1 cellular context compared by ENCODE assay signal in the genomic region with DNA sequence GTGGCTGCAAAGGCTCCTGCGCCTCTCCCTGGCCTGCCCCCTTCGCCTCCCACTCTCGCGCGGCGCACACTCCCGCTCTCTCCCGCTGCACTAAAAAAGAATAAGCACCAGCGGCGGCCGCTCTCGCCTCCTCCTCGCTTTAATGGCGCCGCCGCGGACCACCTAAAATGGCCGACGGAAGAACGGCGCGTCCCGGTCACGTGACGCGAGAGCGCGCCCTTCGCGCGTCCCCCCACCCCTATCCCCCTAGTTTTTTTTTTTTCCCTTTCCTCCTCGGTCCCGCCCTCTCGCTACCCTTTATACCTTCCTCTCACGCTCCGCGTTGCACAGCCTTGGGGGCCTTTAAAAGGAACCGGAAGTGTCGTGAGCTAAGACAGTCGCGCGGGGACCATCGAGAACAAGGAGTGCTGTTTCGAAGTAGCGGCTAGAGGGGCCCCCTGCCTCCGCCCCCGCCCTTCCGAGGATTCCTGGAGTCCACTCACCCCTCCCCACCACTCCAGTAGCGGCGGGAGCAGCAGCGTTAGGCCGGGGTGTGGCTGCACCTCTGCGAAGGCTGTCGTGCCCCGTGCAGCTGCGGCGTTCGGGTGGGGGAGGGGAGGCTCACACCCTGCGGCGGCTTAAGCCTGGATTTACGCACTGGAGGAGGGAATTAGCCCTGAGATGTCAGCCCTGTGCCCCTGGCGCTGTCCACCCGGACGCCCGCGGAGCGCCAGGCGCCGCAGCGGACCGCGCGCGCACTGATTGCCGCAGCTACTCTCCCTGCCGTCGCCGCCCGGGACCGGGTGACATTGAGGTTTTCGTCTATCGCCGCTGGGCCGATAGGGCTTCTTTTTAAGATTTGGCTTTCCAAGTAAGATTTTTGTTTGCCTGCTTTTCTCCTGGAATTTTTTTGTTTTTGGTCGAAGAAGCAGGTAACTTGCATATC.
TF ChIP-seq lines count a peak whose summit lies in the region.

A gene with protein sequence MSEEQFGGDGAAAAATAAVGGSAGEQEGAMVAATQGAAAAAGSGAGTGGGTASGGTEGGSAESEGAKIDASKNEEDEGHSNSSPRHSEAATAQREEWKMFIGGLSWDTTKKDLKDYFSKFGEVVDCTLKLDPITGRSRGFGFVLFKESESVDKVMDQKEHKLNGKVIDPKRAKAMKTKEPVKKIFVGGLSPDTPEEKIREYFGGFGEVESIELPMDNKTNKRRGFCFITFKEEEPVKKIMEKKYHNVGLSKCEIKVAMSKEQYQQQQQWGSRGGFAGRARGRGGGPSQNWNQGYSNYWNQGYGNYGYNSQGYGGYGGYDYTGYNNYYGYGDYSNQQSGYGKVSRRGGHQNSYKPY (minus strand): TSS at position 176 of the 925 bp plus-strand sequence. CDS start 313 bp downstream, outside the sequence.

TF ChIP-seq in HepG2, 621 proteins besides CTCF, POLR2A, EP300 and RAD21 (continued from another document and continues in another):
- peak; percentile 84 for TF ChIP-seq RBM39 (IDR thresholded peaks at IDR 0.05; ENCODE audit: low read depth, low read length, poor library complexity, severe bottlenecking)
- TF ChIP-seq ZNF772 (CRISPR knock-in tag; IDR thresholded peaks at IDR 0.05), result peak; percentile 96
- TF ChIP-seq, protein P1, sequence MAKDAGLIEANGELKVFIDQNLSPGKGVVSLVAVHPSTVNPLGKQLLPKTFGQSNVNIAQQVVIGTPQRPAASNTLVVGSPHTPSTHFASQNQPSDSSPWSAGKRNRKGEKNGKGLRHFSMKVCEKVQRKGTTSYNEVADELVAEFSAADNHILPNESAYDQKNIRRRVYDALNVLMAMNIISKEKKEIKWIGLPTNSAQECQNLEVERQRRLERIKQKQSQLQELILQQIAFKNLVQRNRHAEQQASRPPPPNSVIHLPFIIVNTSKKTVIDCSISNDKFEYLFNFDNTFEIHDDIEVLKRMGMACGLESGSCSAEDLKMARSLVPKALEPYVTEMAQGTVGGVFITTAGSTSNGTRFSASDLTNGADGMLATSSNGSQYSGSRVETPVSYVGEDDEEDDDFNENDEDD (CRISPR knock-in tag; IDR thresholded peaks at IDR 0.05; ENCODE audit: borderline replicate concordance), result peak; percentile 89; the same call in 1 of the 2 replicates
- TF ChIP-seq NR2F1 (CRISPR knock-in tag; IDR thresholded peaks at IDR 0.05), result no peak
- TF ChIP-seq JUND (CRISPR knock-in tag; IDR thresholded peaks at IDR 0.05), result peak; percentile 60
- 0 out of 2 replicates have a peak, but pooled peaks have one; percentile 45 for TF ChIP-seq GATA4 (IDR thresholded peaks at IDR 0.05; ENCODE audit: borderline replicate concordance, low read depth)
- TF ChIP-seq ZNF460 (CRISPR knock-in tag; IDR thresholded peaks at IDR 0.05; ENCODE audit: borderline replicate concordance), result no peak
- TF ChIP-seq NAIF1 (CRISPR knock-in tag; IDR thresholded peaks at IDR 0.05; ENCODE audit: borderline replicate concordance), result peak; percentile 96
- TF ChIP-seq, protein P2, sequence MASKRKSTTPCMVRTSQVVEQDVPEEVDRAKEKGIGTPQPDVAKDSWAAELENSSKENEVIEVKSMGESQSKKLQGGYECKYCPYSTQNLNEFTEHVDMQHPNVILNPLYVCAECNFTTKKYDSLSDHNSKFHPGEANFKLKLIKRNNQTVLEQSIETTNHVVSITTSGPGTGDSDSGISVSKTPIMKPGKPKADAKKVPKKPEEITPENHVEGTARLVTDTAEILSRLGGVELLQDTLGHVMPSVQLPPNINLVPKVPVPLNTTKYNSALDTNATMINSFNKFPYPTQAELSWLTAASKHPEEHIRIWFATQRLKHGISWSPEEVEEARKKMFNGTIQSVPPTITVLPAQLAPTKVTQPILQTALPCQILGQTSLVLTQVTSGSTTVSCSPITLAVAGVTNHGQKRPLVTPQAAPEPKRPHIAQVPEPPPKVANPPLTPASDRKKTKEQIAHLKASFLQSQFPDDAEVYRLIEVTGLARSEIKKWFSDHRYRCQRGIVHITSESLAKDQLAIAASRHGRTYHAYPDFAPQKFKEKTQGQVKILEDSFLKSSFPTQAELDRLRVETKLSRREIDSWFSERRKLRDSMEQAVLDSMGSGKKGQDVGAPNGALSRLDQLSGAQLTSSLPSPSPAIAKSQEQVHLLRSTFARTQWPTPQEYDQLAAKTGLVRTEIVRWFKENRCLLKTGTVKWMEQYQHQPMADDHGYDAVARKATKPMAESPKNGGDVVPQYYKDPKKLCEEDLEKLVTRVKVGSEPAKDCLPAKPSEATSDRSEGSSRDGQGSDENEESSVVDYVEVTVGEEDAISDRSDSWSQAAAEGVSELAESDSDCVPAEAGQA (IDR thresholded peaks at IDR 0.05; ENCODE audit: low read depth), result peak; percentile 87
- TF ChIP-seq, protein P2 (CRISPR knock-in tag; IDR thresholded peaks at IDR 0.05; ENCODE audit: borderline replicate concordance), result no peak; the same call in 1 of the 2 replicates
- TF ChIP-seq, protein P3, sequence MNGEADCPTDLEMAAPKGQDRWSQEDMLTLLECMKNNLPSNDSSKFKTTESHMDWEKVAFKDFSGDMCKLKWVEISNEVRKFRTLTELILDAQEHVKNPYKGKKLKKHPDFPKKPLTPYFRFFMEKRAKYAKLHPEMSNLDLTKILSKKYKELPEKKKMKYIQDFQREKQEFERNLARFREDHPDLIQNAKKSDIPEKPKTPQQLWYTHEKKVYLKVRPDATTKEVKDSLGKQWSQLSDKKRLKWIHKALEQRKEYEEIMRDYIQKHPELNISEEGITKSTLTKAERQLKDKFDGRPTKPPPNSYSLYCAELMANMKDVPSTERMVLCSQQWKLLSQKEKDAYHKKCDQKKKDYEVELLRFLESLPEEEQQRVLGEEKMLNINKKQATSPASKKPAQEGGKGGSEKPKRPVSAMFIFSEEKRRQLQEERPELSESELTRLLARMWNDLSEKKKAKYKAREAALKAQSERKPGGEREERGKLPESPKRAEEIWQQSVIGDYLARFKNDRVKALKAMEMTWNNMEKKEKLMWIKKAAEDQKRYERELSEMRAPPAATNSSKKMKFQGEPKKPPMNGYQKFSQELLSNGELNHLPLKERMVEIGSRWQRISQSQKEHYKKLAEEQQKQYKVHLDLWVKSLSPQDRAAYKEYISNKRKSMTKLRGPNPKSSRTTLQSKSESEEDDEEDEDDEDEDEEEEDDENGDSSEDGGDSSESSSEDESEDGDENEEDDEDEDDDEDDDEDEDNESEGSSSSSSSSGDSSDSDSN (CRISPR knock-in tag; IDR thresholded peaks at IDR 0.05), result peak; percentile 97
- TF ChIP-seq ZNF34 (CRISPR knock-in tag; IDR thresholded peaks at IDR 0.05; ENCODE audit: borderline replicate concordance), result peak; percentile 62; the same call in 1 of the 2 replicates
- TF ChIP-seq, protein P4, sequence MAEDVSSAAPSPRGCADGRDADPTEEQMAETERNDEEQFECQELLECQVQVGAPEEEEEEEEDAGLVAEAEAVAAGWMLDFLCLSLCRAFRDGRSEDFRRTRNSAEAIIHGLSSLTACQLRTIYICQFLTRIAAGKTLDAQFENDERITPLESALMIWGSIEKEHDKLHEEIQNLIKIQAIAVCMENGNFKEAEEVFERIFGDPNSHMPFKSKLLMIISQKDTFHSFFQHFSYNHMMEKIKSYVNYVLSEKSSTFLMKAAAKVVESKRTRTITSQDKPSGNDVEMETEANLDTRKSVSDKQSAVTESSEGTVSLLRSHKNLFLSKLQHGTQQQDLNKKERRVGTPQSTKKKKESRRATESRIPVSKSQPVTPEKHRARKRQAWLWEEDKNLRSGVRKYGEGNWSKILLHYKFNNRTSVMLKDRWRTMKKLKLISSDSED (CRISPR knock-in tag; IDR thresholded peaks at IDR 0.05), result no peak
- no peak for TF ChIP-seq ZNF567 (CRISPR knock-in tag; IDR thresholded peaks at IDR 0.05; ENCODE audit: borderline replicate concordance)
- TF ChIP-seq AGO2 (optimal IDR thresholded peaks at IDR 0.05; ENCODE audit: low read depth, low read length), result peak; percentile 83
- TF ChIP-seq ZNF232 (CRISPR knock-in tag; IDR thresholded peaks at IDR 0.05; ENCODE audit: borderline replicate concordance), result peak; percentile 32; the same call in 1 of the 2 replicates
- no peak; the same call in 1 of the 2 replicates for TF ChIP-seq MTF1 (CRISPR knock-in tag; IDR thresholded peaks at IDR 0.05)
- TF ChIP-seq NFE2 (CRISPR knock-in tag; IDR thresholded peaks at IDR 0.05), result no peak
- TF ChIP-seq ZNF788 (CRISPR knock-in tag; IDR thresholded peaks at IDR 0.05; ENCODE audit: borderline replicate concordance), result peak; percentile 92
- TF ChIP-seq ZSCAN25 (CRISPR knock-in tag; IDR thresholded peaks at IDR 0.05), result peak; percentile 97
- TF ChIP-seq ZNF709 (CRISPR knock-in tag; IDR thresholded peaks at IDR 0.05), result peak; percentile 12
- TF ChIP-seq BORCS8-MEF2B (CRISPR knock-in tag; IDR thresholded peaks at IDR 0.05), result peak; percentile 89
- TF ChIP-seq RORA (CRISPR knock-in tag; IDR thresholded peaks at IDR 0.05), result no peak
- no peak for TF ChIP-seq HMGA1 (CRISPR knock-in tag; conservative IDR thresholded peaks at IDR 0.05)
- no peak for TF ChIP-seq ZFYVE20 (CRISPR knock-in tag; IDR thresholded peaks at IDR 0.05; ENCODE audit: borderline replicate concordance, low read depth)
- TF ChIP-seq SOX6 (IDR thresholded peaks at IDR 0.05), result no peak
- peak; percentile 88 for TF ChIP-seq SOX6 (CRISPR knock-in tag; IDR thresholded peaks at IDR 0.05)
- no peak for TF ChIP-seq EED (CRISPR knock-in tag; IDR thresholded peaks at IDR 0.05)
- TF ChIP-seq ZNF10 (CRISPR knock-in tag; IDR thresholded peaks at IDR 0.05; ENCODE audit: borderline replicate concordance, low read depth), result no peak
- 0 out of 2 replicates have a peak, but pooled peaks have one; percentile 27 for TF ChIP-seq RFX5 (IDR thresholded peaks at IDR 0.05; ENCODE audit: low read depth, low read length)
- TF ChIP-seq XRCC5 (optimal IDR thresholded peaks at IDR 0.05; ENCODE audit: low read length), result peak; percentile 51
- peak; percentile 90; the same call in 1 of the 2 replicates for TF ChIP-seq MEF2D (CRISPR knock-in tag; IDR thresholded peaks at IDR 0.05)
- peak; percentile 86 for TF ChIP-seq BRD4 (CRISPR knock-in tag; IDR thresholded peaks at IDR 0.05)
- TF ChIP-seq TCF7L2 (IDR thresholded peaks at IDR 0.05; ENCODE audit: low read depth, low read length), result no peak
- TF ChIP-seq EZH2 (conservative IDR thresholded peaks at IDR 0.05; ENCODE audit: low read depth, low read length), result no peak
- TF ChIP-seq ZFP36 (IDR thresholded peaks at IDR 0.05; ENCODE audit: borderline replicate concordance, low read depth, low read length, partially characterized antibody), result no peak
- TF ChIP-seq, protein P5, sequence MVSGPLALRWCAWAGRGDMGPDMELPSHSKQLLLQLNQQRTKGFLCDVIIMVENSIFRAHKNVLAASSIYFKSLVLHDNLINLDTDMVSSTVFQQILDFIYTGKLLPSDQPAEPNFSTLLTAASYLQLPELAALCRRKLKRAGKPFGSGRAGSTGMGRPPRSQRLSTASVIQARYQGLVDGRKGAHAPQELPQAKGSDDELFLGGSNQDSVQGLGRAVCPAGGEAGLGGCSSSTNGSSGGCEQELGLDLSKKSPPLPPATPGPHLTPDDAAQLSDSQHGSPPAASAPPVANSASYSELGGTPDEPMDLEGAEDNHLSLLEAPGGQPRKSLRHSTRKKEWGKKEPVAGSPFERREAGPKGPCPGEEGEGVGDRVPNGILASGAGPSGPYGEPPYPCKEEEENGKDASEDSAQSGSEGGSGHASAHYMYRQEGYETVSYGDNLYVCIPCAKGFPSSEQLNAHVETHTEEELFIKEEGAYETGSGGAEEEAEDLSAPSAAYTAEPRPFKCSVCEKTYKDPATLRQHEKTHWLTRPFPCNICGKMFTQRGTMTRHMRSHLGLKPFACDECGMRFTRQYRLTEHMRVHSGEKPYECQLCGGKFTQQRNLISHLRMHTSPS (CRISPR knock-in tag; IDR thresholded peaks at IDR 0.05; ENCODE audit: low read depth), result no peak; the same call in 1 of the 2 replicates
- peak; percentile 88 for TF ChIP-seq THAP11 (CRISPR knock-in tag; IDR thresholded peaks at IDR 0.05)
- TF ChIP-seq ARHGAP35 (CRISPR knock-in tag; IDR thresholded peaks at IDR 0.05; ENCODE audit: borderline replicate concordance), result no peak; the same call in 1 of the 2 replicates
- TF ChIP-seq, protein P6, sequence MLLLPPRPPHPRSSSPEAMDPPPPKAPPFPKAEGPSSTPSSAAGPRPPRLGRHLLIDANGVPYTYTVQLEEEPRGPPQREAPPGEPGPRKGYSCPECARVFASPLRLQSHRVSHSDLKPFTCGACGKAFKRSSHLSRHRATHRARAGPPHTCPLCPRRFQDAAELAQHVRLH (CRISPR knock-in tag; IDR thresholded peaks at IDR 0.05; ENCODE audit: borderline replicate concordance, low read depth), result peak; percentile 90
- TF ChIP-seq, protein P7, sequence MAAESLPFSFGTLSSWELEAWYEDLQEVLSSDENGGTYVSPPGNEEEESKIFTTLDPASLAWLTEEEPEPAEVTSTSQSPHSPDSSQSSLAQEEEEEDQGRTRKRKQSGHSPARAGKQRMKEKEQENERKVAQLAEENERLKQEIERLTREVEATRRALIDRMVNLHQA (CRISPR knock-in tag; IDR thresholded peaks at IDR 0.05), result no peak
